ENCODE assay signal across 34 cellular contexts in genomic region chrX:38102875-38103274, GRCh38.
"Had no signal": no experiment of that assay in that cellular context is flagged by ENCODE, and none has a peak within 500 bp of the region (broad histone marks: within the 10 kb centered on the region; RNA-seq: fewer than 3 reads in every experiment).

No MANE protein-coding gene starts in this region.

- DNase-seq: activated B cell treated with CpG ODN at 0.5 μM for 24 hours; activated CD4-positive, alpha-beta T cell treated with anti-CD3 and anti-CD28 coated beads, Interleukin-2, amount 50 U/mL, for 1 hour; activated CD8-positive, alpha-beta T cell treated with anti-CD3 and anti-CD28 coated beads for 36 hours; activated effector memory CD4-positive, alpha-beta T cell treated with Interleukin-2 at 50 U/mL for 16 hours; activated naive CD4-positive, alpha-beta T cell treated with anti-CD3 and anti-CD28 coated beads for 36 hours; activated naive CD8-positive, alpha-beta T cell treated with anti-CD3 and anti-CD28 coated beads, Interleukin-2, amount 10 ng/mL, durations not matched to agents 7 days and 5 days; activated T-cell treated with anti-CD3 and anti-CD28 coated beads, Interleukin-2, amount 50 U/mL, for 48 hours; amniotic stem cell; central memory CD4-positive, alpha-beta T cell; dermis blood vessel endothelial cell; effector CD4-positive, alpha-beta T cell; gastrocnemius medialis; glutamatergic neuron; left ventricle myocardium superior; naive B cell; nephron progenitor cell; ovary; retina; stimulated activated CD4-positive, alpha-beta T cell treated with anti-CD3 and anti-CD28 coated beads, Interleukin-12 subunit alpha, Interleukin-12 subunit beta, amount 100 ng/mL, for 4 hours; stimulated activated CD4-positive, alpha-beta T cell treated with anti-CD3 and anti-CD28 coated beads, Interleukin-4, amount 100 ng/mL, for 24 hours; stimulated activated CD8-positive, alpha-beta memory T cell treated with anti-CD3 and anti-CD28 coated beads, Interleukin-4, amount 100 ng/mL, for 48 hours; stimulated activated naive B cell treated with anti-CD40 and anti-IgM and Interleukin-4, amounts not matched to agents 10 μg/mL and 1 μg/mL and 100 μg/mL, for 72 hours; stomach; T-cell; thyroid gland; upper lobe of left lung had no signal

- H3K4me3 ChIP-seq: gastrocnemius medialis, ovary, skin epidermis, stomach, thyroid gland, upper lobe of left lung, vagina had no signal

- H3K9me3 Mint-ChIP-seq: activated CD8-positive, alpha-beta T cell treated with anti-CD3 and anti-CD28 coated beads for 36 hours; activated naive CD8-positive, alpha-beta T cell treated with anti-CD3 and anti-CD28 coated beads, Interleukin-2, amount 10 ng/mL, durations not matched to agents 7 days and 5 days had no signal

- H3K9me3 ChIP-seq: neutrophil, ovary, thyroid gland, vagina had no signal

- H3K4me1 ChIP-seq: gastrocnemius medialis, stomach, thyroid gland, upper lobe of left lung, vagina had no signal

- H3K36me3 Mint-ChIP-seq: activated naive CD8-positive, alpha-beta T cell treated with anti-CD3 and anti-CD28 coated beads, Interleukin-2, amount 10 ng/mL, durations not matched to agents 7 days and 5 days; mesothelial cell of epicardium; naive B cell; stimulated activated naive B cell treated with anti-CD40 and anti-IgM and Interleukin-4, amounts not matched to agents 10 μg/mL and 1 μg/mL and 100 μg/mL, for 72 hours; T-cell had no signal

- H3K27ac ChIP-seq: epithelial cell of prostate, gastrocnemius medialis, neutrophil, ovary, skin epidermis, stomach, thyroid gland, upper lobe of left lung, vagina had no signal

- H3K36me3 ChIP-seq: gastrocnemius medialis, neutrophil, ovary, stomach, thyroid gland, upper lobe of left lung, vagina had no signal

- H3K27ac Mint-ChIP-seq: activated B cell treated with CpG ODN at 0.5 μM for 24 hours; activated CD8-positive, alpha-beta T cell treated with anti-CD3 and anti-CD28 coated beads for 36 hours; activated naive CD4-positive, alpha-beta T cell treated with anti-CD3 and anti-CD28 coated beads for 36 hours; activated naive CD8-positive, alpha-beta T cell treated with anti-CD3 and anti-CD28 coated beads, Interleukin-2, amount 10 ng/mL, durations not matched to agents 7 days and 5 days; mesothelial cell of epicardium; nephron progenitor cell; progenitor cell of endocrine pancreas; stimulated activated naive B cell treated with anti-CD40 and anti-IgM and Interleukin-4, amounts not matched to agents 10 μg/mL and 1 μg/mL and 100 μg/mL, for 72 hours; T-cell; T-helper 2 cell treated with Interferon-gamma antibody and Interleukin-4, amounts not matched to agents 5 μg/mL and 100 μg/mL, for 36 hours had no signal

- ATAC-seq: activated CD8-positive, alpha-beta T cell treated with anti-CD3 and anti-CD28 coated beads for 36 hours; gastrocnemius medialis; left ventricle myocardium superior; sciatic nerve; stimulated activated naive B cell treated with anti-CD40 and anti-IgM and Interleukin-4, amounts not matched to agents 10 μg/mL and 1 μg/mL and 100 μg/mL, for 72 hours; T-cell had no signal

- H3K4me3 Mint-ChIP-seq: activated B cell treated with CpG ODN at 0.5 μM for 24 hours; activated CD8-positive, alpha-beta T cell treated with anti-CD3 and anti-CD28 coated beads for 36 hours; activated naive CD4-positive, alpha-beta T cell treated with anti-CD3 and anti-CD28 coated beads for 36 hours; activated naive CD8-positive, alpha-beta T cell treated with anti-CD3 and anti-CD28 coated beads, Interleukin-2, amount 10 ng/mL, durations not matched to agents 7 days and 5 days; mesothelial cell of epicardium; naive B cell; nephron progenitor cell; stimulated activated naive B cell treated with anti-CD40 and anti-IgM and Interleukin-4, amounts not matched to agents 10 μg/mL and 1 μg/mL and 100 μg/mL, for 72 hours; T-cell; T-helper 2 cell treated with Interferon-gamma antibody and Interleukin-4, amounts not matched to agents 5 μg/mL and 100 μg/mL, for 36 hours had no signal

- H3K27me3 ChIP-seq: gastrocnemius medialis, neutrophil, ovary, stomach, thyroid gland, upper lobe of left lung, vagina had no signal

- H3K4me1 Mint-ChIP-seq: mesothelial cell of epicardium, nephron progenitor cell had no signal

- H3K27me3 Mint-ChIP-seq: activated CD8-positive, alpha-beta T cell treated with anti-CD3 and anti-CD28 coated beads for 36 hours; progenitor cell of endocrine pancreas had no signal
